In the genomic region with DNA sequence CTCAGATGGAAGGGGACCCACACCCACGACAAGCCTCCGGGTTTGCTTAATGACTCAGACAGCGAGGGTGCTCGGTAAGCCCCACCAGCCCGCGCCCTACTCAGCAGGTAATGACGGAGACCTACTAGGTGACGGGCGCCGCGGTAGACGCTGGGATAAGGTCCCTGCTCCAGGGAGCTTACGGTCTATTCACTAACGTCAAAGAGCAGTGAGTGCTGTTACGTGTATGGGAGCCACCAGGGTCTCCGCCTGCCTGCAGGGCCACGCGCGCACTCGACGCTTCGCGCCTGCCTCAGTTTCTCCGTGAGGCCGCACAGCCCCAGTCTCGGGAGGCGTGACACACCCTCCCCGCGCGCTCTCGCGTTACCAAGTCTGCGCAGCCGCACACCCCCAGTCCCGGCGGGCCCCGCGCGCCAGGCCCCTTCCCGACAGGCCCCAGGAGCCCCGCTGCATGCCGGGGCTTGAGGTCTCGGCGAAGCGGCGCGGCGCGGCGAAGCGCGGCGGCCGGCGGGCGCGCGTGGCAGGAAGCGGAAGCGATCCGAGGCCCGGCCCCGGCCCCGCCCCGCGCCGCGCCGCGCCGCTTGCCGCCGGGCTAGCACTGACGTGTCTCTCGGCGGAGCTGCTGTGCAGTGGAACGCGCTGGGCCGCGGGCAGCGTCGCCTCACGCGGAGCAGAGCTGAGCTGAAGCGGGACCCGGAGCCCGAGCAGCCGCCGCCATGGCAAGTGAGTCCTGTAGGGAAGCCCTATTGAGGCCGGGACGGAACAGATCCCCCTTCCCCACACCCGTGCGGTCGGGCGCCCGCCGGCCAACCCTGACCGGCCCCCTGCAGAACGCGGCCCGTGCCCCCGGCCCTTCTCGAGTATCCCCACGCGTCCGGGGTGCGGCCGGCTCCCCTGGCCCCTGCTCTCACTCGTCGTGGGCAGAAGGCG, we compare ENCODE assay signal across 8 cellular contexts. TPM values are rescaled to one million over a fixed set of nuclear protein-coding genes. Genes with fewer than 3 reads are reported as not detected.
DNase-seq lines count a peak whose midpoint lies in the region; ATAC-seq and TF ChIP-seq lines count a peak whose summit lies in the region.

A gene (plus strand): TSS at position 601 of the 930 bp plus-strand sequence. CDS start 116 bp downstream, at position 717.

- intact Hi-C loops in left ventricle myocardium superior (cut with micrococcal nuclease) (no loop called here), psoas muscle (cut with DNase I) (no loop called here)

- H3K4me3 Mint-ChIP-seq in T-helper 17 cell = peak within 1 kb of the TSS; percentile 97

- no peaks in the 10 kb centered on the region for H3K27me3 ChIP-seq in psoas muscle (ENCODE audit: insufficient read depth in 3 of 3, low read length in 2 of 3)

- H3K36me3 Mint-ChIP-seq in T-helper 17 cell (ENCODE audit: low read depth) = peaks cover 8% of the 10 kb centered on the region

- peaks cover under 1% of the 10 kb centered on the region for H3K27me3 Mint-ChIP-seq in T-helper 17 cell

- no peak for TF ChIP-seq CTCF in psoas muscle (IDR thresholded peaks at IDR 0.05)

- H3K27ac ChIP-seq in psoas muscle (peak within 1 kb of the TSS; percentile 100), urinary bladder (ENCODE audit: low read depth) (peak within 1 kb of the TSS; percentile 66)

- H3K27ac Mint-ChIP-seq in T-helper 17 cell = peak within 1 kb of the TSS; percentile 98

- DNase-seq in NCI-H187 (lab: John Stamatoyannopoulos, UW) (peak; percentile 66 to 90), T-helper 17 cell (peak; percentile 94 to 97 (median 94)), amygdala (lab: John Stamatoyannopoulos, UW) (peak; percentile 24 to 96 (median 87)), left ventricle myocardium superior (peak; percentile 98), psoas muscle (peak; percentile 96 to 97)

- peaks cover 41% of the 10 kb centered on the region for H3K4me1 Mint-ChIP-seq in T-helper 17 cell

- H3K4me3 ChIP-seq in psoas muscle = peak within 1 kb of the TSS; percentile 98
- H3K4me3 ChIP-seq in urinary bladder (ENCODE audit: low read depth, low read length) = peak within 1 kb of the TSS; percentile 93

- no peaks in the 10 kb centered on the region for H3K9me3 ChIP-seq in T-helper 17 cell (ENCODE audit: control insufficient read depth, low read length, poor library complexity, severe bottlenecking)
- no peaks in the 10 kb centered on the region for H3K9me3 ChIP-seq in psoas muscle

- 0 to 1% (median 1%) methylated on average over 50 to 111 of the region's 111 CpGs for WGBS in psoas muscle, 3 donors
- WGBS in urinary bladder = under 1% methylated on average over 111 of the region's 111 CpGs

- H3K4me1 ChIP-seq in psoas muscle = peaks cover 30% of the 10 kb centered on the region
- peaks cover 2% of the 10 kb centered on the region for H3K4me1 ChIP-seq in urinary bladder (ENCODE audit: insufficient read depth)

- H3K36me3 ChIP-seq in psoas muscle (ENCODE audit: insufficient read depth in 1 of 2, low read depth in 1 of 2) = peaks cover 13 to 26% of the 10 kb centered on the region in 2 donors
- H3K36me3 ChIP-seq in urinary bladder (ENCODE audit: insufficient read depth) = no peaks in the 10 kb centered on the region

- peak; percentile 70 for ATAC-seq in GM18499 (IDR thresholded peaks at IDR 0.05; ENCODE audit: insufficient read depth, unreplicated experiment)
- peak; percentile 91 for ATAC-seq in HG02938 (IDR thresholded peaks at IDR 0.05; ENCODE audit: unreplicated experiment)
- peak; percentile 96 for ATAC-seq in T-helper 17 cell
- ATAC-seq in left ventricle myocardium superior = peak; percentile 96
- ATAC-seq in psoas muscle = peak; percentile 88 to 94 (median 92)

RNA-seq across cellular contexts. Expression of the gene that starts here (rescaled TPM):
- total RNA-seq in T-helper 17 cell = 100 to 1,000 TPM; 162 to 181 TPM
- total RNA-seq in left ventricle myocardium superior = 63.4 TPM
- 10 to 100 TPM; 40.1 to 98.2 (median 88.6) TPM for total RNA-seq in psoas muscle
- polyA plus RNA-seq in psoas muscle = 100 to 1,000 TPM in 2 of 3 donors, 10 to 100 TPM in 1; 62.6 to 136 (median 117) TPM
- 124 TPM for total RNA-seq in urinary bladder
- polyA plus RNA-seq in urinary bladder = 99.7 TPM

Comparison
In these comparisons a context has a peak if more than half of its experiments do, and no peak if none do; other contexts are left out.
1. Peak in every context shown above with its lines: DNase-seq, ATAC-seq, H3K4me3 ChIP-seq and H3K27ac ChIP-seq.